In the genomic region with DNA sequence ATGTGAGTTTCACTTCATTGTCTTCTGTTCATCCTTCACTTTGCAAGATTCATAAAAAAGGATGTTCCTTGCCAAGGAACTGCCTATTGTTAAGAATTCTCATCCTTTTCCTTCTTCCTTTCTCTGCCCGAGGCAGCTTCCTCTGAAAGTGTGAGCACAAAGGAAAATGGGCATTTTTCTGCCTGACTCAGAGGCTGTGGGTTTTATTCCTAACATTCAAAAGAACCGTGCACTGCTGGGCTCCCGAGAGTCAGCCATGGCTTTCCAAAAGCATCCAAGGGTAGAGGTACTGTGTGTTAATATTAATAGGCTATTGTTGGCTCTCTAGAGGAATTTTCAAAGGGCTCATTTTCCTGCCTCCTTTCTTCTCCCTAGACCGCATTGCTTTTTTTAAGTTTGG, we compare ENCODE assay signal across 18 cellular contexts.
"Had no signal": no experiment of that assay in that cellular context is flagged by ENCODE, and none has a peak within 500 bp of the region (broad histone marks: within the 10 kb centered on the region; RNA-seq: fewer than 3 reads in every experiment).

No MANE protein-coding gene starts in this region.

- H3K4me1 Mint-ChIP-seq: immature natural killer cell; natural killer cell; stimulated activated naive B cell treated with anti-CD40 and anti-IgM and Interleukin-4, amounts not matched to agents 10 μg/mL and 1 μg/mL and 100 μg/mL, for 72 hours had no signal

- H3K27ac ChIP-seq: adrenal gland, colonic mucosa, thoracic aorta, upper lobe of left lung had no signal

- H3K36me3 Mint-ChIP-seq: activated naive CD4-positive, alpha-beta T cell treated with anti-CD3 and anti-CD28 coated beads, Interleukin-2, amount 50 U/mL, for 72 hours; immature natural killer cell; natural killer cell; stimulated activated naive B cell treated with anti-CD40 and anti-IgM and Interleukin-4, amounts not matched to agents 10 μg/mL and 1 μg/mL and 100 μg/mL, for 72 hours had no signal

- H3K36me3 ChIP-seq: adrenal gland, colonic mucosa, spleen, thoracic aorta, upper lobe of left lung had no signal

- ATAC-seq: activated naive CD4-positive, alpha-beta T cell treated with anti-CD3 and anti-CD28 coated beads, Interleukin-2, amount 50 U/mL, for 72 hours; esophagus mucosa; left cardiac atrium; natural killer cell; stimulated activated naive B cell treated with anti-CD40 and anti-IgM and Interleukin-4, amounts not matched to agents 10 μg/mL and 1 μg/mL and 100 μg/mL, for 72 hours had no signal

- H3K9me3 ChIP-seq: adrenal gland, colonic mucosa, upper lobe of left lung had no signal

- H3K27ac Mint-ChIP-seq: activated naive CD4-positive, alpha-beta T cell treated with anti-CD3 and anti-CD28 coated beads, Interleukin-2, amount 50 U/mL, for 72 hours; immature natural killer cell; natural killer cell; stimulated activated naive B cell treated with anti-CD40 and anti-IgM and Interleukin-4, amounts not matched to agents 10 μg/mL and 1 μg/mL and 100 μg/mL, for 72 hours had no signal

- H3K4me3 ChIP-seq: adrenal gland, colonic mucosa, spleen, thoracic aorta, upper lobe of left lung had no signal

- H3K4me3 Mint-ChIP-seq: immature natural killer cell; natural killer cell; stimulated activated naive B cell treated with anti-CD40 and anti-IgM and Interleukin-4, amounts not matched to agents 10 μg/mL and 1 μg/mL and 100 μg/mL, for 72 hours had no signal

- DNase-seq: activated CD4-positive, alpha-beta T cell treated with anti-CD3 and anti-CD28 coated beads, Interleukin-2, amount 50 U/mL, for 48 hours; activated gamma-delta T cell; adrenal gland; caudate nucleus; colonic mucosa; immature natural killer cell; left cardiac atrium; natural killer cell; nucleus accumbens; spleen; stimulated activated CD4-positive, alpha-beta T cell treated with anti-CD3 and anti-CD28 coated beads, Interleukin-4, amount 100 ng/mL, for 4 hours; stimulated activated naive B cell treated with anti-CD40 and anti-IgM and Interleukin-4, amounts not matched to agents 10 μg/mL and 1 μg/mL and 100 μg/mL, for 72 hours; SW 1271; T-helper 2 cell; upper lobe of left lung had no signal

- H3K27me3 ChIP-seq: adrenal gland, colonic mucosa, upper lobe of left lung had no signal

- H3K4me1 ChIP-seq: adrenal gland, colonic mucosa had no signal
